ENCODE assay signal across 15 cellular contexts in the genomic region with DNA sequence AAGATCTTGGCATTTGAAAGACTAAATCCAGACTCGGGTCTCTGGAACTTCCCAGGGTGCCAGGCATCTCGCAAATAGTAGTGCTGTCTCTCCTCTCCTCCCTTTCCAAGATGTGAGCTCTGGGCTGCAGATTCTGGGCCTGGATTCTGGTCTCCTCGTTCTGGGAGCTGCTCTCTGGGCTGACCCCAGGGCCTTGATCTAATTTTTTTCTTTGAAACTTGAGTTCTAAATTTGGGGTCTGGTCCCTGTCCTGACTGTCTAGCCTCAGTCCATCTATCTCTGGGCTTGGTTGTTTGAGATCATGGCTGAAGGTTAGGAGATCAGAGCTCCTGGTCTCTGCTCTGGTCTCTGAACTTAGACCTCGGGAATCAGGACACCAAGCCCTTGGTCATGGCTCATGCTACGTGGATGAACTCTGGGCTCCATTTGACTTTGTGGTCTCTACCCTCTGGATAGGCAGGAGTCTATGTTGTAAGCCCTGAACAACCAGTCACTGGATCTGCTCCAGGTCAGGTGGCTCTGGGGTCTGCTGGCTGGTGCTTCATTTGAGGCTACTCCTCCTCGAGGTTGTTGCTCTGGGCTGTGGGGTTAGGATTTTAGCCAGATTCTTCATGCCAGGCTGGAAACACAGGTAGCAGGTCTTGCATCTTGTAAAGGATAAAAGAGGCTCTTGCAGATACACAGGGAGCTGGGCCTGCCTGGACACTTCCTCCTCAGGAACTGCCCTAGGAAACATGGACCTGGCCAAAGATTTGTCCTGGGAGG. TPM values are rescaled to one million over a fixed set of nuclear protein-coding genes. Genes with fewer than 3 reads are reported as not detected.
DNase-seq lines count a peak whose midpoint lies in the region; ATAC-seq and TF ChIP-seq lines count a peak whose summit lies in the region.
"Had no signal": no experiment of that assay in that cellular context is flagged by ENCODE, and none has a peak within 500 bp of the region (broad histone marks: within the 10 kb centered on the region; RNA-seq: fewer than 3 reads in every experiment).

No MANE protein-coding gene starts in this region.

- H3K4me3 ChIP-seq in esophagus muscularis mucosa, result no peak overlapping the region
- H3K4me3 ChIP-seq: SJSA1, stomach had no signal

- ATAC-seq in GM18868 (IDR thresholded peaks at IDR 0.05; ENCODE audit: unreplicated experiment) (peak; percentile 5), GM21526 (IDR thresholded peaks at IDR 0.05; ENCODE audit: low FRiP score, unreplicated experiment) (peak; percentile 22), HG03108 (IDR thresholded peaks at IDR 0.05; ENCODE audit: unreplicated experiment) (peak; percentile 20), HG03520 (IDR thresholded peaks at IDR 0.05; ENCODE audit: unreplicated experiment) (no peak), HG03280 (IDR thresholded peaks at IDR 0.05; ENCODE audit: unreplicated experiment) (no peak)

- intact Hi-C loops in esophagus muscularis mucosa (cut with DNase I), result no loop called here

- H3K9me3 ChIP-seq in esophagus muscularis mucosa, result no peaks in the 10 kb centered on the region
- H3K9me3 ChIP-seq: SJSA1 had no signal

- H3K27ac ChIP-seq in esophagus muscularis mucosa (replicated peaks in 1 of 4), result no peak overlapping the region
- H3K27ac ChIP-seq: SJSA1, stomach had no signal

- peaks cover 0 to 16% (median 0%) of the 10 kb centered on the region in 4 donors for H3K27me3 ChIP-seq in esophagus muscularis mucosa
- H3K27me3 ChIP-seq: SJSA1 had no signal

- no peak for TF ChIP-seq EP300 in esophagus muscularis mucosa (IDR thresholded peaks at IDR 0.05)

- 53% methylated on average over 6 of the region's 6 CpGs for WGBS in esophagus muscularis mucosa

- TF ChIP-seq CTCF in esophagus muscularis mucosa (IDR thresholded peaks at IDR 0.05), result no peak

- no peak for TF ChIP-seq POLR2A in esophagus muscularis mucosa (IDR thresholded peaks at IDR 0.05; ENCODE audit: low read depth)

- DNase-seq in esophagus muscularis mucosa (ENCODE audit: extremely low spot score) (peak; percentile 77), NCI-H1417 (lab: John Stamatoyannopoulos, UW) (no peak)
- DNase-seq: CD4-positive, alpha-beta memory T cell; central memory CD4-positive, alpha-beta T cell; NCI-H187 had no signal

- H3K4me1 ChIP-seq in esophagus muscularis mucosa, result peaks cover 0 to 7% (median 0%) of the 10 kb centered on the region in 4 donors
- H3K4me1 ChIP-seq: SJSA1 had no signal

- H3K36me3 ChIP-seq in esophagus muscularis mucosa, result no peaks in the 10 kb centered on the region
- H3K36me3 ChIP-seq: SJSA1, stomach had no signal

RNA-seq across cellular contexts. Expression of gene MBL2, which starts 8.0 kb away (rescaled TPM):
- under 1 TPM in 1 of 4 donors, not detected in 3; 0.06 TPM for total RNA-seq in esophagus muscularis mucosa
- total RNA-seq: CD4-positive, alpha-beta memory T cell; endothelial cell of umbilical vein; glomerular endothelial cell; mesothelial cell of epicardium; SJSA1 had no signal

Comparison
In these comparisons a context has a peak if more than half of its experiments do, and no peak if none do; other contexts are left out.
1. ATAC-seq: peak in GM18868 (single experiment), GM21526 (single experiment) and HG03108 (single experiment); none in HG03520 (single experiment) and HG03280 (single experiment).